In genomic region chr12:67370979-67371378, GRCh38 we compare ENCODE assay signal across 18 cellular contexts.
A peak's percentile ranks its signal among the peaks of the same experiment; 100 is the strongest.
DNase-seq lines count a peak whose midpoint lies in the region; ATAC-seq and TF ChIP-seq lines count a peak whose summit lies in the region.
"Had no signal": no experiment of that assay in that cellular context is flagged by ENCODE, and none has a peak within 500 bp of the region (broad histone marks: within the 10 kb centered on the region; RNA-seq: fewer than 3 reads in every experiment).

No MANE protein-coding gene starts in this region.

- H3K4me1 ChIP-seq in prostate gland (replicated peaks), result no peaks in the 10 kb centered on the region

- no peaks in the 10 kb centered on the region for H3K36me3 ChIP-seq in prostate gland

- H3K27ac ChIP-seq in prostate gland, result no peak overlapping the region
- H3K27ac ChIP-seq: C4-2B, KMS-11 had no signal

- no peak overlapping the region for H3K4me3 ChIP-seq in prostate gland

- intact Hi-C loops in prostate gland (cut with DNase I), result no loop called here

- no peak for TF ChIP-seq POLR2A in prostate gland (IDR thresholded peaks at IDR 0.05)

- H3K9me3 ChIP-seq in prostate gland, result no peaks in the 10 kb centered on the region

- H3K27me3 ChIP-seq in prostate gland (replicated peaks; ENCODE audit: insufficient read depth), result no peaks in the 10 kb centered on the region

- ATAC-seq in GM21717 (IDR thresholded peaks at IDR 0.05; ENCODE audit: unreplicated experiment) (no peak), GM21390 (IDR thresholded peaks at IDR 0.05; ENCODE audit: unreplicated experiment) (no peak)

- TF ChIP-seq CTCF in prostate gland (IDR thresholded peaks at IDR 0.05), result no peak

- DNase-seq in AG08395 (ENCODE audit: low spot score), result peak; percentile 27
- DNase-seq in HCEC 1CT, result peak; percentile 22
- peak; percentile 25 for DNase-seq in astrocyte of the hippocampus (ENCODE audit: low read depth, low spot score)
- peak; percentile 74 for DNase-seq in kidney tubule cell (ENCODE audit: low spot score)
- DNase-seq in prostate gland (ENCODE audit: low spot score), result no peak
- DNase-seq in HuH-7 (ENCODE audit: low spot score), result no peak
- DNase-seq: DMS 273 treated with DMSO at 0.1 percent for 48 hours, H9, MM.1S, NCI-H1105 treated with DMSO at 0.1 percent for 48 hours, NCI-H1694 treated with DMSO at 0.1 percent for 48 hours, NCI-H2107, NCI-H69, SHP77 treated with DMSO at 0.1 percent for 48 hours had no signal

Comparison
In these comparisons a context has a peak if more than half of its experiments do, and no peak if none do; other contexts are left out.
1. DNase-seq: peak in AG08395 (single experiment), HCEC 1CT (single experiment), astrocyte of the hippocampus (single experiment) and kidney tubule cell (single experiment); none in prostate gland (single experiment) and HuH-7 (single experiment).